Comparison of ENCODE assay signal across 8 cellular contexts in the genomic region with DNA sequence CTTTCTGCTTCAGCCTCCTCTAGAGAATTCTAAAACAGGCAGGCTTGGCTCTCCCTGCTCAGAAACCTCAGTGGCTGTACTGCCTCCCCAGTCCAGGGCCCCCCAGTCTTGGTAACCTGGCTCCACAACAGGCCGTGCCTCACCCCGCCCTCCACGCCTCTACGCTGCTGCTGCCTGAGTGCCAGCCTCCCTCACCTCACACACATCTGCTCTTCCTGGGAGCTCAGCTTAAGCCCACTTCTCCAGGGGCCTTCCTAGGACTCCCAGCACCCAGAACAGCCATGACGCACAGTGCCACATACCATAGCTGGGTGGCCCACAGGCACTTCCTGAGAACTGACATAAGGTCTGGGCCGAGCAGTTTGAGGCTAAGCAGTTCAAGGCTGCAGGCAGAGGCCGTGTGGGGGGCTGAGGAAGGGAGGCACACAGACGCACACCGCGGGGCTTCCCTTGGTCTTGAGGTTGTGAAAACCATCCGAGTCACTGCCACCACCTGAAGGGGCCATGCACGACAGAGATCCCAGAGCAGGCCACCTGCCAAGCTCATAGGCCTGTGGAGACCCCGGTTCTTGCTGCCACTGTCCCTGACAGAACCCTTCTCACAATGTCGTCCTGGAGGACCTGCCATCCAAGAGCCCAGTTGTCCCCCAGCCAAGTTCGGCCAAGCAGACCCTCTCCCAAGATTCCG. TPM values are rescaled to one million over a fixed set of nuclear protein-coding genes. Genes with fewer than 3 reads are reported as not detected.
A peak's percentile ranks its signal among the peaks of the same experiment; 100 is the strongest.
DNase-seq lines count a peak whose midpoint lies in the region; ATAC-seq and TF ChIP-seq lines count a peak whose summit lies in the region.

No MANE protein-coding gene starts in this region.

- H3K9me3 ChIP-seq in KOPT-K1 (ENCODE audit: insufficient read depth, low read length, poor library complexity, severe bottlenecking) = no peaks in the 10 kb centered on the region

- no peak for ATAC-seq in HG02571 (IDR thresholded peaks at IDR 0.05; ENCODE audit: unreplicated experiment)

- peaks cover 22% of the 10 kb centered on the region for H3K4me1 Mint-ChIP-seq in activated T-helper 2 cell treated with anti-CD3 and anti-CD28 coated beads, Interferon-gamma antibody, Interleukin-2, Interleukin-4, amounts not matched to agents 10 μg/mL and 5 μg/mL and 100 μg/mL, durations not matched to agents 14 hours and 24 hours and 36 hours (ENCODE audit: low read depth)
- H3K4me1 Mint-ChIP-seq in glutamatergic neuron (ENCODE audit: low read depth, unreplicated experiment) = peaks cover 14% of the 10 kb centered on the region

- peak overlapping the region; percentile 80 for H3K27ac ChIP-seq in KOPT-K1 (ENCODE audit: low read depth, low read length, poor library complexity, severe bottlenecking)

- peaks cover 16% of the 10 kb centered on the region for H3K36me3 Mint-ChIP-seq in activated T-helper 2 cell treated with anti-CD3 and anti-CD28 coated beads, Interferon-gamma antibody, Interleukin-2, Interleukin-4, amounts not matched to agents 10 μg/mL and 5 μg/mL and 100 μg/mL, durations not matched to agents 14 hours and 24 hours and 36 hours (ENCODE audit: low read depth)
- no peaks in the 10 kb centered on the region for H3K36me3 Mint-ChIP-seq in glutamatergic neuron (ENCODE audit: unreplicated experiment)

- peaks cover 34% of the 10 kb centered on the region; the same call in 1 of the 2 replicates for H3K36me3 ChIP-seq in KOPT-K1 (ENCODE audit: insufficient read depth, low read length)

- TF ChIP-seq CTCF in glutamatergic neuron (IDR thresholded peaks at IDR 0.05; ENCODE audit: partially characterized antibody, unreplicated experiment) = no peak

- H3K27ac Mint-ChIP-seq in activated T-helper 2 cell treated with anti-CD3 and anti-CD28 coated beads, Interferon-gamma antibody, Interleukin-2, Interleukin-4, amounts not matched to agents 10 μg/mL and 5 μg/mL and 100 μg/mL, durations not matched to agents 14 hours and 24 hours and 36 hours = peak overlapping the region; percentile 86
- H3K27ac Mint-ChIP-seq in glutamatergic neuron (ENCODE audit: unreplicated experiment) = peak overlapping the region; percentile 33

- H3K9me3 Mint-ChIP-seq in activated T-helper 2 cell treated with anti-CD3 and anti-CD28 coated beads, Interferon-gamma antibody, Interleukin-2, Interleukin-4, amounts not matched to agents 10 μg/mL and 5 μg/mL and 100 μg/mL, durations not matched to agents 14 hours and 24 hours and 36 hours = no peaks in the 10 kb centered on the region
- H3K9me3 Mint-ChIP-seq in glutamatergic neuron (ENCODE audit: unreplicated experiment) = peaks cover 11% of the 10 kb centered on the region

- no peak overlapping the region for H3K4me3 Mint-ChIP-seq in activated T-helper 2 cell treated with anti-CD3 and anti-CD28 coated beads, Interferon-gamma antibody, Interleukin-2, Interleukin-4, amounts not matched to agents 10 μg/mL and 5 μg/mL and 100 μg/mL, durations not matched to agents 14 hours and 24 hours and 36 hours (ENCODE audit: low read depth)
- H3K4me3 Mint-ChIP-seq in glutamatergic neuron (ENCODE audit: unreplicated experiment) = no peak overlapping the region

- H3K27me3 Mint-ChIP-seq in activated T-helper 2 cell treated with anti-CD3 and anti-CD28 coated beads, Interferon-gamma antibody, Interleukin-2, Interleukin-4, amounts not matched to agents 10 μg/mL and 5 μg/mL and 100 μg/mL, durations not matched to agents 14 hours and 24 hours and 36 hours (ENCODE audit: low read depth) = no peaks in the 10 kb centered on the region
- H3K27me3 Mint-ChIP-seq in glutamatergic neuron (ENCODE audit: unreplicated experiment) = peaks cover 11% of the 10 kb centered on the region

- peak; percentile 9 for DNase-seq in activated T-helper 2 cell treated with anti-CD3 and anti-CD28 coated beads, Interferon-gamma antibody, Interleukin-2, Interleukin-4, amounts not matched to agents 10 μg/mL and 5 μg/mL and 100 μg/mL, durations not matched to agents 14 hours and 24 hours and 36 hours (ENCODE audit: low spot score)
- peak; percentile 15 for DNase-seq in glutamatergic neuron
- peak; percentile 19 for DNase-seq in stimulated activated CD8-positive, alpha-beta memory T cell treated with anti-CD3 and anti-CD28 coated beads, Interleukin-12 subunit alpha, Interleukin-12 subunit beta, amount 100 ng/mL, for 1 hour (ENCODE audit: low read depth)
- no peak for DNase-seq in HK-2 (ENCODE audit: unreplicated experiment)
- DNase-seq in pons (ENCODE audit: low spot score) = no peak
- DNase-seq in HCEC 1CT = no peak

- intact Hi-C loops in activated T-helper 2 cell treated with anti-CD3 and anti-CD28 coated beads, Interferon-gamma antibody, Interleukin-2, Interleukin-4, amounts not matched to agents 10 μg/mL and 5 μg/mL and 100 μg/mL, durations not matched to agents 14 hours and 24 hours and 36 hours (cut with micrococcal nuclease) = no loop called here

RNA-seq across cellular contexts. Expression of a gene that starts 42.6 kb away (rescaled TPM):
- total RNA-seq in activated T-helper 2 cell treated with anti-CD3 and anti-CD28 coated beads, Interferon-gamma antibody, Interleukin-2, Interleukin-4, amounts not matched to agents 10 μg/mL and 5 μg/mL and 100 μg/mL, durations not matched to agents 14 hours and 24 hours and 36 hours = 61.2 and 64.3 TPM in 2 replicates
- 233 TPM for total RNA-seq in glutamatergic neuron (ENCODE audit: unreplicated experiment)

Comparison
In these comparisons a context has a peak if more than half of its experiments do, and no peak if none do; other contexts are left out.
1. DNase-seq: peak in activated T-helper 2 cell treated with anti-CD3 and anti-CD28 coated beads, Interferon-gamma antibody, Interleukin-2, Interleukin-4, amounts not matched to agents 10 μg/mL and 5 μg/mL and 100 μg/mL, durations not matched to agents 14 hours and 24 hours and 36 hours (single experiment), glutamatergic neuron (single experiment) and stimulated activated CD8-positive, alpha-beta memory T cell treated with anti-CD3 and anti-CD28 coated beads, Interleukin-12 subunit alpha, Interleukin-12 subunit beta, amount 100 ng/mL, for 1 hour (single experiment); none in HK-2 (single experiment), pons (single experiment) and HCEC 1CT (single experiment).